ENCODE assay signal across 8 cellular contexts in genomic region chr19:18419699-18420460, GRCh38. TPM values are rescaled to one million over a fixed set of nuclear protein-coding genes. Genes with fewer than 3 reads are reported as not detected.
DNase-seq lines count a peak whose midpoint lies in the region; ATAC-seq and TF ChIP-seq lines count a peak whose summit lies in the region.

No MANE protein-coding gene starts in this region.

- H3K9me3 ChIP-seq in PC-3 (ENCODE audit: low read length) (no peaks in the 10 kb centered on the region), lower lobe of right lung (no peaks in the 10 kb centered on the region), tibial nerve (no peaks in the 10 kb centered on the region)

- no peaks in the 10 kb centered on the region for H3K9me3 Mint-ChIP-seq in MCF 10A (ENCODE audit: unreplicated experiment)

- peaks cover 11% of the 10 kb centered on the region; the same call in 1 of the 2 replicates for H4K20me1 ChIP-seq in PC-3 (ENCODE audit: low read length)

- H3K27me3 ChIP-seq in ACC112 (ENCODE audit: insufficient read depth, low read length) (no peaks in the 10 kb centered on the region), PC-3 (ENCODE audit: low read length) (no peaks in the 10 kb centered on the region), lower lobe of right lung (ENCODE audit: low read depth) (no peaks in the 10 kb centered on the region), tibial nerve (no peaks in the 10 kb centered on the region)

- intact Hi-C loops in PC-3 (cut with micrococcal nuclease) (loop anchor here (1.0 to 10.0 kb wide), 3 partner anchors 43 to 215 kb away; partner anchors contain the start of genes IQCN and RAB3A), MCF 10A (cut with micrococcal nuclease) (no loop called here), lower lobe of right lung (cut with DNase I) (no loop called here)

- WGBS in tibial nerve, 2 donors: 2 to 4% methylated on average over 40 to 70 of the region's 97 CpGs

- peak overlapping the region; percentile 60 for H2AFZ ChIP-seq in ACC112 (ENCODE audit: low read length, unreplicated experiment)
- H2AFZ ChIP-seq in PC-3 (ENCODE audit: low read length): peak overlapping the region; percentile 76

- DNase-seq in PC-3 (peak; percentile 35), MCF 10A (ENCODE audit: unreplicated experiment) (no peak), lower lobe of right lung (peak; percentile 66), tibial nerve (ENCODE audit: low spot score in 2 of 2) (no peak), NCI-H526 treated with DMSO at 0.1 percent for 48 hours (lab: John Stamatoyannopoulos, UW) (no peak)

- TF ChIP-seq POLR2A in tibial nerve (IDR thresholded peaks at IDR 0.05): no peak

- peak overlapping the region; percentile 72 for H3K27ac Mint-ChIP-seq in MCF 10A (ENCODE audit: low read depth, unreplicated experiment)

- no peaks in the 10 kb centered on the region for H3K9me2 ChIP-seq in PC-3 (replicated peaks; ENCODE audit: low read length)

- H3K79me2 ChIP-seq in ACC112 (ENCODE audit: control insufficient read depth, insufficient read depth, low read length, unreplicated experiment): peaks cover 31% of the 10 kb centered on the region
- peaks cover 51% of the 10 kb centered on the region for H3K79me2 ChIP-seq in PC-3 (ENCODE audit: low read length)

- H3K27ac ChIP-seq in ACC112 (ENCODE audit: low read depth, low read length) (no peak overlapping the region), PC-3 (ENCODE audit: low read length) (no peak overlapping the region), lower lobe of right lung (peak overlapping the region; percentile 97), tibial nerve (peak overlapping the region; percentile 85 to 97 (median 89))

- H3K4me1 Mint-ChIP-seq in MCF 10A (ENCODE audit: insufficient read depth, unreplicated experiment): peaks cover 29% of the 10 kb centered on the region

- peaks cover 36% of the 10 kb centered on the region for H3K4me1 ChIP-seq in ACC112 (ENCODE audit: control insufficient read depth, insufficient read depth, low read length, unreplicated experiment)
- H3K4me1 ChIP-seq in PC-3 (ENCODE audit: insufficient read depth, low read length): peaks cover 37% of the 10 kb centered on the region
- peaks cover 74% of the 10 kb centered on the region for H3K4me1 ChIP-seq in lower lobe of right lung
- H3K4me1 ChIP-seq in tibial nerve: peaks cover 0 to 91% (median 63%) of the 10 kb centered on the region in 4 donors

- peaks cover 7% of the 10 kb centered on the region for H3K36me3 Mint-ChIP-seq in MCF 10A (ENCODE audit: insufficient read depth, unreplicated experiment)

- H3K36me3 ChIP-seq in ACC112 (ENCODE audit: insufficient read depth, low read length): no peaks in the 10 kb centered on the region
- H3K36me3 ChIP-seq in PC-3 (ENCODE audit: low read depth, low read length): no peaks in the 10 kb centered on the region
- H3K36me3 ChIP-seq in lower lobe of right lung: no peaks in the 10 kb centered on the region
- H3K36me3 ChIP-seq in tibial nerve: no peaks in the 10 kb centered on the region

- CTCF ChIA-PET in PC-3 (lab: Charles Lee): no interaction called here
- CTCF ChIA-PET in MCF 10A (lab: Yijun Ruan, JAX): interaction anchor here (0.6 to 2.9 kb wide), 15 partner anchors 8 to 610 kb away, joined by 3 to 10 read pairs (median 4); no protein-coding TSS in a partner anchor

- H3K27me3 Mint-ChIP-seq in MCF 10A (ENCODE audit: insufficient read depth, unreplicated experiment): no peaks in the 10 kb centered on the region

- no TSS peak for BruUV-seq in PC-3 (replicated peaks; lab: Mats Ljungman, UMichigan)
- BruUV-seq in MCF 10A (replicated peaks; lab: Mats Ljungman, UMichigan): no TSS peak

- TF ChIP-seq CTCF in PC-3 (conservative IDR thresholded peaks at IDR 0.05; ENCODE audit: low read depth, low read length) (no peak), MCF 10A (IDR thresholded peaks at IDR 0.05; ENCODE audit: unreplicated experiment) (no peak), lower lobe of right lung (IDR thresholded peaks at IDR 0.05) (no peak), tibial nerve (IDR thresholded peaks at IDR 0.05) (peak in 1 of 5 experiments; percentile 15)

- no peak for TF ChIP-seq EP300 in tibial nerve (IDR thresholded peaks at IDR 0.05)

- peak overlapping the region; percentile 77 for H3K4me3 Mint-ChIP-seq in MCF 10A (ENCODE audit: unreplicated experiment)

- ATAC-seq in GM18867 (IDR thresholded peaks at IDR 0.05; ENCODE audit: unreplicated experiment) (peak; percentile 11), PC-3 (0 out of 2 replicates have a peak, but pooled peaks have one; percentile 3), lower lobe of right lung (no peak), HG02884 (IDR thresholded peaks at IDR 0.05; ENCODE audit: unreplicated experiment) (no peak)

- POLR2A ChIA-PET in PC-3 (lab: Charles Lee; ENCODE audit: unreplicated experiment): interaction anchor here (0.6 kb wide), 2 partner anchors 91 to 263 kb away, joined by 3 read pairs; no protein-coding TSS in a partner anchor
- POLR2A ChIA-PET in MCF 10A (lab: Yijun Ruan, JAX): interaction anchor here (0.6 to 2.7 kb wide), 20 partner anchors 12 to 141 kb away, joined by 3 to 24 read pairs (median 4); partner anchors contain the start of genes ELL, GDF15, JUND and LSM4

- no peaks in the 10 kb centered on the region for H3F3A ChIP-seq in PC-3 (ENCODE audit: low read length, unreplicated experiment)

- peak overlapping the region; percentile 75 for H3K9ac ChIP-seq in PC-3 (ENCODE audit: low read length)

- H3K4me2 ChIP-seq in PC-3 (ENCODE audit: low read length): peak overlapping the region; percentile 99

- H3K4me3 ChIP-seq in ACC112 (ENCODE audit: low read depth, low read length): peak overlapping the region; percentile 87
- peak overlapping the region; percentile 91 for H3K4me3 ChIP-seq in PC-3 (ENCODE audit: low read length)
- peak overlapping the region; percentile 80 for H3K4me3 ChIP-seq in lower lobe of right lung
- peak overlapping the region; percentile 43 to 75 (median 62) for H3K4me3 ChIP-seq in tibial nerve

RNA-seq across cellular contexts. Expression of gene SSBP4, which starts 0.7 kb away (rescaled TPM):
- total RNA-seq in PC-3 (2014; rRNA removed) (97.5 and 99.9 TPM in 2 replicates), MCF 10A (2022) (22.3 and 26.3 TPM in 2 replicates), lower lobe of right lung (65.6 TPM), tibial nerve (100 to 1,000 TPM in 1 of 4 donors, 10 to 100 TPM in 3; 67.4 to 172 (median 84.2) TPM)

RNA-seq across cellular contexts. Expression of gene ISYNA1, which starts 18.1 kb away (rescaled TPM):
- 19.4 TPM in 2 replicates for total RNA-seq in PC-3 (2014; rRNA removed)
- total RNA-seq in MCF 10A (2022): 6.8 and 7.7 TPM in 2 replicates
- 30.6 TPM for total RNA-seq in lower lobe of right lung
- total RNA-seq in tibial nerve: 10 to 100 TPM; 43.5 to 82.2 (median 52.4) TPM

RNA-seq across cellular contexts. Expression of gene LRRC25, which starts 22.5 kb away (rescaled TPM):
- total RNA-seq in PC-3 (2014; rRNA removed) (not detected in 2 replicates), MCF 10A (2022) (not detected in 2 replicates), lower lobe of right lung (35.4 TPM), tibial nerve (10 to 100 TPM in 2 of 4 donors, 1 to 10 TPM in 2; 9.0 to 13.8 (median 9.8) TPM)

RNA-seq across cellular contexts. Expression of gene GDF15, which starts 33.9 kb away (rescaled TPM):
- 84.3 and 105 TPM in 2 replicates for total RNA-seq in PC-3 (2014; rRNA removed)
- total RNA-seq in MCF 10A (2022): 193 and 288 TPM in 2 replicates
- total RNA-seq in lower lobe of right lung: 21.2 TPM
- total RNA-seq in tibial nerve: 10 to 100 TPM in 2 of 4 donors, 1 to 10 TPM in 2; 4.2 to 31.0 (median 13.2) TPM

Comparison
In these comparisons a context has a peak if more than half of its experiments do, and no peak if none do; other contexts are left out.
1. H3K27ac ChIP-seq: peak in lower lobe of right lung (single experiment) and tibial nerve (4 of 4); none in ACC112 (single experiment) and PC-3 (single experiment).
2. ATAC-seq: peak in GM18867 (single experiment) and PC-3 (single experiment); none in lower lobe of right lung (0 of 2) and HG02884 (single experiment).
3. DNase-seq: peak in PC-3 (single experiment) and lower lobe of right lung (single experiment); none in MCF 10A (single experiment), tibial nerve (0 of 2) and NCI-H526 treated with DMSO at 0.1 percent for 48 hours (single experiment).
4. Peak in every context shown above with its lines, with median percentiles within 50 percentile points of each other: H3K4me3 ChIP-seq.